Comparison of ENCODE assay signal across 5 cellular contexts in genomic region chrX:33078273-33078672, GRCh38.
"Had no signal": no experiment of that assay in that cellular context is flagged by ENCODE, and none has a peak within 500 bp of the region (broad histone marks: within the 10 kb centered on the region; RNA-seq: fewer than 3 reads in every experiment).

No MANE protein-coding gene starts in this region.

- DNase-seq: GOT3, H7, KG1 had no signal

- H3K36me3 ChIP-seq: HAP-1 had no signal

- H3K4me1 ChIP-seq: HAP-1 had no signal

- H3K4me3 ChIP-seq: HAP-1 had no signal

- H3K27ac ChIP-seq: HL-60 had no signal

- H3K9me3 ChIP-seq: HAP-1 had no signal
